In genomic region chr20:33765099-33765498, GRCh38 we compare ENCODE assay signal across 2 cellular contexts.
A peak's percentile ranks its signal among the peaks of the same experiment; 100 is the strongest.
TF ChIP-seq lines count a peak whose summit lies in the region.

No MANE protein-coding gene starts in this region.

TF ChIP-seq in HepG2, 621 proteins besides CTCF, POLR2A, EP300 and RAD21:
- TF ChIP-seq ZNF816 (CRISPR knock-in tag; IDR thresholded peaks at IDR 0.05; ENCODE audit: borderline replicate concordance) (no peak), GLI4 (CRISPR knock-in tag; IDR thresholded peaks at IDR 0.05; ENCODE audit: borderline replicate concordance) (no peak), ZKSCAN1 (IDR thresholded peaks at IDR 0.05; ENCODE audit: low read length) (peak; percentile 85; the same call in 1 of the 2 replicates)

TF ChIP-seq in K562, 482 proteins besides CTCF, POLR2A, EP300 and RAD21:
- TF ChIP-seq, protein P1, sequence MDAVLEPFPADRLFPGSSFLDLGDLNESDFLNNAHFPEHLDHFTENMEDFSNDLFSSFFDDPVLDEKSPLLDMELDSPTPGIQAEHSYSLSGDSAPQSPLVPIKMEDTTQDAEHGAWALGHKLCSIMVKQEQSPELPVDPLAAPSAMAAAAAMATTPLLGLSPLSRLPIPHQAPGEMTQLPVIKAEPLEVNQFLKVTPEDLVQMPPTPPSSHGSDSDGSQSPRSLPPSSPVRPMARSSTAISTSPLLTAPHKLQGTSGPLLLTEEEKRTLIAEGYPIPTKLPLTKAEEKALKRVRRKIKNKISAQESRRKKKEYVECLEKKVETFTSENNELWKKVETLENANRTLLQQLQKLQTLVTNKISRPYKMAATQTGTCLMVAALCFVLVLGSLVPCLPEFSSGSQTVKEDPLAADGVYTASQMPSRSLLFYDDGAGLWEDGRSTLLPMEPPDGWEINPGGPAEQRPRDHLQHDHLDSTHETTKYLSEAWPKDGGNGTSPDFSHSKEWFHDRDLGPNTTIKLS (IDR thresholded peaks at IDR 0.05; ENCODE audit: borderline replicate concordance, low read depth) = no peak
- TF ChIP-seq ZKSCAN1 (IDR thresholded peaks at IDR 0.05; ENCODE audit: low read depth, low read length) (peak; percentile 90), TARDBP (IDR thresholded peaks at IDR 0.05) (no peak)
